ENCODE assay signal across 12 cellular contexts in genomic region chr19:980133-980998, GRCh38. TPM values are rescaled to one million over a fixed set of nuclear protein-coding genes. Genes with fewer than 3 reads are reported as not detected.
DNase-seq lines count a peak whose midpoint lies in the region; ATAC-seq, FAIRE-seq and TF ChIP-seq lines count a peak whose summit lies in the region.
"Had no signal": no experiment of that assay in that cellular context is flagged by ENCODE, and none has a peak within 500 bp of the region (broad histone marks: within the 10 kb centered on the region; RNA-seq: fewer than 3 reads in every experiment).

No MANE protein-coding gene starts in this region.

- H3K14ac ChIP-seq in H1 (ENCODE audit: insufficient read length) = no peak overlapping the region
- H3K14ac ChIP-seq in neuronal stem cell (ENCODE audit: low read length) = peak overlapping the region; percentile 56

- H3K27me3 ChIP-seq in H1 (replicated peaks in 1 of 4; ENCODE audit: control insufficient read depth in 3 of 4, extremely low read depth in 1 of 4, insufficient read depth in 3 of 4, low read length in 3 of 4) = no peaks in the 10 kb centered on the region
- H3K27me3 ChIP-seq in neuronal stem cell (ENCODE audit: control insufficient read depth in 3 of 3, insufficient read depth in 3 of 3, low read depth in 1 of 3, low read length in 3 of 3) = no peaks in the 10 kb centered on the region

- H3K56ac ChIP-seq in H1 (replicated peaks; ENCODE audit: insufficient read length, low read depth, low read length) = no peak overlapping the region

- peaks cover 0 to 8% (median 4%) of the 10 kb centered on the region in 3 donors for H3K4me1 Mint-ChIP-seq in IgD-negative memory B cell

- H3K79me1 ChIP-seq in H1 (ENCODE audit: low read depth, low read length) (no peaks in the 10 kb centered on the region), neuronal stem cell (ENCODE audit: low read depth, low read length) (peaks cover 7% of the 10 kb centered on the region)

- peak overlapping the region; percentile 80; the same call in 1 of the 2 replicates for H2BK12ac ChIP-seq in H1 (ENCODE audit: low read depth, low read length)
- peak overlapping the region; percentile 84 for H2BK12ac ChIP-seq in neuronal stem cell (ENCODE audit: low read length)

- peak overlapping the region; percentile 52 to 69 (median 67) for H3K27ac Mint-ChIP-seq in IgD-negative memory B cell
- no peak overlapping the region for H3K27ac Mint-ChIP-seq in activated naive CD4-positive, alpha-beta T cell treated with anti-CD3 and anti-CD28 coated beads, Interleukin-2, amount 50 U/mL, for 72 hours

- H3K4me3 Mint-ChIP-seq in IgD-negative memory B cell = no peak overlapping the region

- peak overlapping the region in 1 of 4 experiments; percentile 21; a peak in 1 of 8 replicates for H3K4me3 ChIP-seq in H1 (ENCODE audit: extremely low read depth in 1 of 4, insufficient read depth in 2 of 4, low read depth in 3 of 4, low read length in 4 of 4)
- H3K4me3 ChIP-seq in neuronal stem cell (ENCODE audit: low read length in 2 of 2) = peak overlapping the region in 1 of 2 donors; percentile 37
- H3K4me3 ChIP-seq: tibial artery had no signal

- DNase-seq in H1 (ENCODE audit: low read depth in 1 of 2, low spot score in 2 of 2) = peak in 1 of 2 experiments; percentile 74
- peak; percentile 85 for DNase-seq in neuronal stem cell (ENCODE audit: low spot score)
- DNase-seq in activated naive CD4-positive, alpha-beta T cell treated with anti-CD3 and anti-CD28 coated beads, Interleukin-2, amount 50 U/mL, for 72 hours (ENCODE audit: low spot score in 2 of 2) = no peak
- no peak for DNase-seq in AG08395 (ENCODE audit: low spot score)
- DNase-seq in GF-D8 (lab: John Stamatoyannopoulos, UW) = no peak
- DNase-seq: tibial artery had no signal

- peak overlapping the region; percentile 98; the same call in 1 of the 2 replicates for H2BK15ac ChIP-seq in H1 (ENCODE audit: low read length)
- H2BK15ac ChIP-seq in neuronal stem cell (ENCODE audit: low read length) = peak overlapping the region; percentile 97

- WGBS in H1 (ENCODE audit: extremely low coverage in 1 of 2, insufficient coverage in 1 of 2, insufficient read length in 1 of 2, insufficient replicate concordance in 2 of 2, low coverage in 1 of 2, low lambda C conversion rate in 2 of 2, missing lambda C conversion rate in 1 of 2), 2 experiments = 72% methylated on average over 18 of the region's 32 CpGs; no CpG with 5 or more reads in 1 of the 2 experiments
- no CpG with 5 or more reads among the region's 32 CpGs for WGBS in neuronal stem cell (ENCODE audit: extremely low coverage in 2 of 2, insufficient read length in 2 of 2, insufficient replicate concordance in 1 of 2), 2 donors

- no peak for ATAC-seq in activated naive CD4-positive, alpha-beta T cell treated with anti-CD3 and anti-CD28 coated beads, Interleukin-2, amount 50 U/mL, for 72 hours

- no peak overlapping the region; the same call in 1 of the 2 replicates for H3K27ac ChIP-seq in H1 (ENCODE audit: low read depth, low read length)
- peak overlapping the region; percentile 96 for H3K27ac ChIP-seq in neuronal stem cell (replicated peaks; ENCODE audit: low read length)
- H3K27ac ChIP-seq: tibial artery had no signal

- H4K91ac ChIP-seq in H1 (replicated peaks; ENCODE audit: insufficient read length, low read length) = peak overlapping the region; percentile 83
- peak overlapping the region; percentile 99 for H4K91ac ChIP-seq in neuronal stem cell (ENCODE audit: low read depth, low read length, poor library complexity)

- peaks cover 0 to 7% of the 10 kb centered on the region in 2 experiments; a peak in 2 of 4 replicates for H3K79me2 ChIP-seq in H1 (ENCODE audit: control insufficient read depth in 1 of 2, insufficient read depth in 2 of 2, low read length in 2 of 2)

- H4K20me1 ChIP-seq in H1 (replicated peaks in 1 of 2; ENCODE audit: control insufficient read depth in 1 of 2, insufficient read depth in 2 of 2, low read length in 2 of 2) = no peaks in the 10 kb centered on the region

- H2AK5ac ChIP-seq in H1 (ENCODE audit: low read depth, low read length) (no peak overlapping the region), neuronal stem cell (ENCODE audit: low read depth, low read length) (peak overlapping the region; percentile 98)

- no peak for TF ChIP-seq EP300 in H1 (IDR thresholded peaks at IDR 0.05; ENCODE audit: borderline replicate concordance in 1 of 2, low read depth in 2 of 2, low read length in 2 of 2)

- TF ChIP-seq CTCF in H1 (IDR thresholded peaks at IDR 0.05; ENCODE audit: control extremely low read depth in 1 of 3, insufficient read depth in 1 of 3, low read depth in 1 of 3, low read length in 3 of 3) = no peak

- peak overlapping the region; percentile 91 for H2BK5ac ChIP-seq in H1 (ENCODE audit: low read depth, low read length)
- peak overlapping the region; percentile 93 for H2BK5ac ChIP-seq in neuronal stem cell (ENCODE audit: low read length)

- no peaks in the 10 kb centered on the region for H3K9me3 ChIP-seq in H1 (ENCODE audit: insufficient read depth in 2 of 2, low read depth in 1 of 2, low read length in 1 of 2)
- H3K9me3 ChIP-seq in neuronal stem cell (replicated peaks in 1 of 2; ENCODE audit: control insufficient read depth in 2 of 2, insufficient read depth in 1 of 2, low read depth in 1 of 2, low read length in 2 of 2) = no peaks in the 10 kb centered on the region
- H3K9me3 ChIP-seq: tibial artery had no signal

- H2BK20ac ChIP-seq in H1 (ENCODE audit: low read length) = peak overlapping the region; percentile 61; the same call in 1 of the 2 replicates

- CTCF ChIA-PET in H1 (lab: Charles Lee; ENCODE audit: partially characterized antibody) = interaction anchor here (1.0 to 7.3 kb wide), 6 partner anchors 10 to 106 kb away, joined by 3 to 113 read pairs (median 7); no protein-coding TSS in a partner anchor

- peak overlapping the region; percentile 55 for H2BK120ac ChIP-seq in H1 (replicated peaks; ENCODE audit: low read depth, low read length)
- peak overlapping the region; percentile 94 for H2BK120ac ChIP-seq in neuronal stem cell (ENCODE audit: low read depth, low read length)

- TF ChIP-seq RAD21 in H1 (IDR thresholded peaks at IDR 0.05 in 1 of 2, conservative IDR thresholded peaks at IDR 0.05 in 1 of 2; ENCODE audit: low read depth in 2 of 2, low read length in 2 of 2) = no peak; a peak in 1 of 4 replicates

- peaks cover 2% of the 10 kb centered on the region for H3K36me3 Mint-ChIP-seq in IgD-negative memory B cell
- H3K36me3 Mint-ChIP-seq in activated naive CD4-positive, alpha-beta T cell treated with anti-CD3 and anti-CD28 coated beads, Interleukin-2, amount 50 U/mL, for 72 hours = peaks cover 5% of the 10 kb centered on the region in 2 donors

- H2AFZ ChIP-seq in H1 (ENCODE audit: low read length) = no peak overlapping the region
- peak overlapping the region; percentile 75 for H2AFZ ChIP-seq in neuronal stem cell (ENCODE audit: low read length)

- H3K4me2 ChIP-seq in H1 (ENCODE audit: insufficient read depth in 1 of 2, low read depth in 2 of 2, low read length in 2 of 2) = peak overlapping the region; percentile 3 to 51; a peak in 3 of 4 replicates
- H3K4me2 ChIP-seq in neuronal stem cell (ENCODE audit: insufficient read depth, low read length, poor library complexity, severe bottlenecking) = peak overlapping the region; percentile 57

- H3K4ac ChIP-seq in H1 (replicated peaks; ENCODE audit: insufficient read length, low read depth, low read length) (no peak overlapping the region), neuronal stem cell (ENCODE audit: low read length) (no peak overlapping the region)

- no peak overlapping the region; a peak in 1 of 7 replicates for H3K9ac ChIP-seq in H1 (replicated peaks in 1 of 4; ENCODE audit: extremely low read depth in 1 of 4, low read depth in 3 of 4, low read length in 3 of 4)
- peak overlapping the region; percentile 70 for H3K9ac ChIP-seq in neuronal stem cell (ENCODE audit: low read depth, low read length, poor library complexity)

- H3K4me1 ChIP-seq in H1 (replicated peaks in 1 of 4; ENCODE audit: control insufficient read depth in 3 of 4, insufficient read depth in 4 of 4, low read length in 3 of 4) (peaks cover 0 to 18% (median 12%) of the 10 kb centered on the region in 4 experiments; a peak in 5 of 7 replicates), neuronal stem cell (ENCODE audit: control insufficient read depth in 2 of 2, insufficient read depth in 1 of 2, low read depth in 1 of 2, low read length in 2 of 2) (peaks cover 18 to 20% of the 10 kb centered on the region in 2 donors)

- H4K8ac ChIP-seq in H1 (ENCODE audit: extremely low read depth, insufficient read depth, low read length) = peak overlapping the region; percentile 57; the same call in 1 of the 2 replicates
- no peak overlapping the region for H4K8ac ChIP-seq in neuronal stem cell (ENCODE audit: low read depth, low read length)

- no peaks in the 10 kb centered on the region; a peak in 1 of 8 replicates for H3K36me3 ChIP-seq in H1 (ENCODE audit: control insufficient read depth in 2 of 4, insufficient read depth in 4 of 4, low read length in 3 of 4)
- H3K36me3 ChIP-seq in neuronal stem cell (replicated peaks in 1 of 2; ENCODE audit: control insufficient read depth in 2 of 2, insufficient read depth in 2 of 2, low read length in 2 of 2) = no peaks in the 10 kb centered on the region
- H3K36me3 ChIP-seq: tibial artery had no signal

- no peaks in the 10 kb centered on the region for H3K27me3 Mint-ChIP-seq in IgD-negative memory B cell

- peak overlapping the region; percentile 73 for H4K5ac ChIP-seq in H1 (ENCODE audit: insufficient read length, low read depth, low read length)

- POLR2A ChIA-PET in H1 (lab: Charles Lee; ENCODE audit: partially characterized antibody) = interaction anchor here (0.6 to 1.9 kb wide), 7 partner anchors 10 to 175 kb away, joined by 3 to 6 read pairs (median 4); partner anchors contain the start of gene CNN2

- H3K18ac ChIP-seq in H1 (ENCODE audit: extremely low read depth, low read length) = peak overlapping the region; percentile 83; the same call in 1 of the 2 replicates
- peak overlapping the region; percentile 99 for H3K18ac ChIP-seq in neuronal stem cell (ENCODE audit: low read length)

- H3K23me2 ChIP-seq in H1 (ENCODE audit: low read depth, low read length) = peaks cover 4% of the 10 kb centered on the region; the same call in 1 of the 2 replicates

- H3K23ac ChIP-seq in H1 (ENCODE audit: insufficient read length) (no peak overlapping the region), neuronal stem cell (ENCODE audit: low read depth, low read length, poor library complexity) (peak overlapping the region; percentile 34)

- TF ChIP-seq POLR2A in H1 (IDR thresholded peaks at IDR 0.05; ENCODE audit: control extremely low read depth in 1 of 2, low read depth in 2 of 2, low read length in 2 of 2) = no peak

- no peaks in the 10 kb centered on the region for H3K9me3 Mint-ChIP-seq in IgD-negative memory B cell
- no peaks in the 10 kb centered on the region for H3K9me3 Mint-ChIP-seq in activated naive CD4-positive, alpha-beta T cell treated with anti-CD3 and anti-CD28 coated beads, Interleukin-2, amount 50 U/mL, for 72 hours

- no peak for FAIRE-seq in H1 (lab: Jason Lieb, UNC)
- FAIRE-seq: endometrium had no signal

RNA-seq across cellular contexts. Expression of gene WDR18, which starts 3.8 kb away (rescaled TPM):
- polyA plus RNA-seq in IgD-negative memory B cell (53.4 TPM), H1 (2011; rRNA removed) (177 and 264 TPM in 2 replicates)
- 87.7 and 90.1 TPM in 2 replicates for total RNA-seq in H1 (2021; fragmentation: NEBNext Ultra II Directional; extraction: Animal tissue kit (Norgen Biotek cat#: 25700))
- polyA plus RNA-seq in H1 (2011; cell fraction: cytosol; rRNA removed) = 143 TPM
- 218 TPM for polyA plus RNA-seq in H1 (2011; cell fraction: nucleus; rRNA removed)
- 107 to 120 TPM (median 118 TPM) in 4 replicates for polyA plus RNA-seq in H1 (2012, experiment 1 of 2)
- 195 TPM for polyA plus RNA-seq in H1 (2012, experiment 2 of 2)
- polyA plus RNA-seq in H1 (2013, experiment 1 of 2) = 52.1 TPM
- 49.3 TPM for polyA plus RNA-seq in H1 (2013, experiment 2 of 2)
- 46.1 and 53.0 TPM in 2 replicates for polyA minus RNA-seq in H1 (2011; rRNA and poly(A)+ RNA removed)
- 101 TPM for polyA minus RNA-seq in H1 (2011; cell fraction: cytosol; rRNA and poly(A)+ RNA removed)
- 65.5 TPM for polyA minus RNA-seq in H1 (2011; cell fraction: nucleus; rRNA and poly(A)+ RNA removed)
- 42.0 TPM for polyA plus RNA-seq in neuronal stem cell (2013, experiment 1 of 2)
- 41.4 TPM for polyA plus RNA-seq in neuronal stem cell (2013, experiment 2 of 2)
- 10 to 100 TPM; 55.5 to 83.8 TPM for total RNA-seq in activated naive CD4-positive, alpha-beta T cell treated with anti-CD3 and anti-CD28 coated beads, Interleukin-2, amount 50 U/mL, for 72 hours

RNA-seq across cellular contexts. Expression of gene GRIN3B, which starts 19.9 kb away (rescaled TPM):
- polyA plus RNA-seq in IgD-negative memory B cell (not detected), H1 (2011; rRNA removed) (1.0 and 2.0 TPM in 2 replicates)
- 0.45 and 0.63 TPM in 2 replicates for total RNA-seq in H1 (2021; fragmentation: NEBNext Ultra II Directional; extraction: Animal tissue kit (Norgen Biotek cat#: 25700))
- polyA plus RNA-seq in H1 (2011; cell fraction: cytosol; rRNA removed) = 1.4 TPM
- 8.4 TPM for polyA plus RNA-seq in H1 (2011; cell fraction: nucleus; rRNA removed)
- polyA plus RNA-seq in H1 (2012, experiment 1 of 2) = 0.14 to 1.1 TPM (median 0.78 TPM) in 4 replicates
- polyA plus RNA-seq in H1 (2012, experiment 2 of 2) = 0.13 TPM
- 0.93 TPM for polyA plus RNA-seq in H1 (2013, experiment 1 of 2)
- 0.74 TPM for polyA plus RNA-seq in H1 (2013, experiment 2 of 2)
- polyA minus RNA-seq in H1 (2011; rRNA and poly(A)+ RNA removed) = 0.27 and 0.28 TPM in 2 replicates
- 0.29 TPM for polyA minus RNA-seq in H1 (2011; cell fraction: cytosol; rRNA and poly(A)+ RNA removed)
- polyA minus RNA-seq in H1 (2011; cell fraction: nucleus; rRNA and poly(A)+ RNA removed) = 1.1 TPM
- 4.2 TPM for polyA plus RNA-seq in neuronal stem cell (2013, experiment 1 of 2)
- polyA plus RNA-seq in neuronal stem cell (2013, experiment 2 of 2) = 3.9 TPM
- total RNA-seq in activated naive CD4-positive, alpha-beta T cell treated with anti-CD3 and anti-CD28 coated beads, Interleukin-2, amount 50 U/mL, for 72 hours = under 1 TPM; 0.07 to 0.19 TPM
- total RNA-seq: NCI-H460 had no signal

RNA-seq across cellular contexts. Expression of gene TMEM259, which starts 40.6 kb away (rescaled TPM):
- 82.6 TPM for polyA plus RNA-seq in IgD-negative memory B cell
- total RNA-seq in H1 (2021; fragmentation: NEBNext Ultra II Directional; extraction: Animal tissue kit (Norgen Biotek cat#: 25700)) = 140 and 142 TPM in 2 replicates
- polyA plus RNA-seq in H1 (2011; rRNA removed) = 243 and 343 TPM in 2 replicates
- 180 TPM for polyA plus RNA-seq in H1 (2011; cell fraction: cytosol; rRNA removed)
- polyA plus RNA-seq in H1 (2011; cell fraction: nucleus; rRNA removed) = 1,170 TPM
- polyA plus RNA-seq in H1 (2012, experiment 1 of 2) = 46.9 to 137 TPM (median 125 TPM) in 4 replicates
- polyA plus RNA-seq in H1 (2012, experiment 2 of 2) = 87.4 TPM
- 171 TPM for polyA plus RNA-seq in H1 (2013, experiment 1 of 2)
- 163 TPM for polyA plus RNA-seq in H1 (2013, experiment 2 of 2)
- 45.5 and 54.1 TPM in 2 replicates for polyA minus RNA-seq in H1 (2011; rRNA and poly(A)+ RNA removed)
- 55.7 TPM for polyA minus RNA-seq in H1 (2011; cell fraction: cytosol; rRNA and poly(A)+ RNA removed)
- 124 TPM for polyA minus RNA-seq in H1 (2011; cell fraction: nucleus; rRNA and poly(A)+ RNA removed)
- 113 TPM for polyA plus RNA-seq in neuronal stem cell (2013, experiment 1 of 2)
- 111 TPM for polyA plus RNA-seq in neuronal stem cell (2013, experiment 2 of 2)
- total RNA-seq in activated naive CD4-positive, alpha-beta T cell treated with anti-CD3 and anti-CD28 coated beads, Interleukin-2, amount 50 U/mL, for 72 hours = 100 to 1,000 TPM; 104 to 156 TPM

RNA-seq across cellular contexts. Expression of gene RNU6-2, which starts 41.0 kb away (rescaled TPM):
- polyA plus RNA-seq in IgD-negative memory B cell (not detected), H1 (2011; rRNA removed) (not detected in 2 replicates)
- total RNA-seq in H1 (2021; fragmentation: NEBNext Ultra II Directional; extraction: Animal tissue kit (Norgen Biotek cat#: 25700)) = not detected in 2 replicates
- polyA plus RNA-seq in H1 (2011; cell fraction: cytosol; rRNA removed) = not detected
- not detected for polyA plus RNA-seq in H1 (2011; cell fraction: nucleus; rRNA removed)
- not detected in 4 replicates for polyA plus RNA-seq in H1 (2012, experiment 1 of 2)
- not detected for polyA plus RNA-seq in H1 (2012, experiment 2 of 2)
- polyA plus RNA-seq in H1 (2013, experiment 1 of 2) = not detected
- not detected for polyA plus RNA-seq in H1 (2013, experiment 2 of 2)
- under 0.01 TPM in 1 of 2 replicates, not detected in the other for polyA minus RNA-seq in H1 (2011; rRNA and poly(A)+ RNA removed)
- not detected for polyA minus RNA-seq in H1 (2011; cell fraction: cytosol; rRNA and poly(A)+ RNA removed)
- polyA minus RNA-seq in H1 (2011; cell fraction: nucleus; rRNA and poly(A)+ RNA removed) = not detected
- not detected for polyA plus RNA-seq in neuronal stem cell (2013, experiment 1 of 2)
- not detected for polyA plus RNA-seq in neuronal stem cell (2013, experiment 2 of 2)
- not detected for total RNA-seq in activated naive CD4-positive, alpha-beta T cell treated with anti-CD3 and anti-CD28 coated beads, Interleukin-2, amount 50 U/mL, for 72 hours
- total RNA-seq: kidney epithelial cell, LHCN-M2, NCI-H460, posterior vena cava had no signal

RNA-seq across cellular contexts. Expression of gene CNN2, which starts 46.0 kb away (rescaled TPM):
- polyA plus RNA-seq in IgD-negative memory B cell = 596 TPM
- total RNA-seq in H1 (2021; fragmentation: NEBNext Ultra II Directional; extraction: Animal tissue kit (Norgen Biotek cat#: 25700)) = 522 and 551 TPM in 2 replicates
- polyA plus RNA-seq in H1 (2011; rRNA removed) = 189 and 349 TPM in 2 replicates
- polyA plus RNA-seq in H1 (2011; cell fraction: cytosol; rRNA removed) = 238 TPM
- polyA plus RNA-seq in H1 (2011; cell fraction: nucleus; rRNA removed) = 235 TPM
- 294 to 464 TPM (median 423 TPM) in 4 replicates for polyA plus RNA-seq in H1 (2012, experiment 1 of 2)
- 443 TPM for polyA plus RNA-seq in H1 (2012, experiment 2 of 2)
- 346 TPM for polyA plus RNA-seq in H1 (2013, experiment 1 of 2)
- polyA plus RNA-seq in H1 (2013, experiment 2 of 2) = 345 TPM
- polyA minus RNA-seq in H1 (2011; rRNA and poly(A)+ RNA removed) = 314 and 396 TPM in 2 replicates
- 453 TPM for polyA minus RNA-seq in H1 (2011; cell fraction: cytosol; rRNA and poly(A)+ RNA removed)
- polyA minus RNA-seq in H1 (2011; cell fraction: nucleus; rRNA and poly(A)+ RNA removed) = 127 TPM
- 235 TPM for polyA plus RNA-seq in neuronal stem cell (2013, experiment 1 of 2)
- polyA plus RNA-seq in neuronal stem cell (2013, experiment 2 of 2) = 243 TPM
- total RNA-seq in activated naive CD4-positive, alpha-beta T cell treated with anti-CD3 and anti-CD28 coated beads, Interleukin-2, amount 50 U/mL, for 72 hours = 100 to 1,000 TPM; 187 to 254 TPM

Comparison
In these comparisons a context has a peak if more than half of its experiments do, and no peak if none do; other contexts are left out.
1. H3K27ac Mint-ChIP-seq: peak in IgD-negative memory B cell (3 of 3); none in activated naive CD4-positive, alpha-beta T cell treated with anti-CD3 and anti-CD28 coated beads, Interleukin-2, amount 50 U/mL, for 72 hours (0 of 2).